ENCODE assay signal across 22 cellular contexts in genomic region chr2:177326005-177326404, GRCh38.
A peak's percentile ranks its signal among the peaks of the same experiment; 100 is the strongest.
DNase-seq lines count a peak whose midpoint lies in the region; ATAC-seq and TF ChIP-seq lines count a peak whose summit lies in the region.
"Had no signal": no experiment of that assay in that cellular context is flagged by ENCODE, and none has a peak within 500 bp of the region (broad histone marks: within the 10 kb centered on the region; RNA-seq: fewer than 3 reads in every experiment).

No MANE protein-coding gene starts in this region.

- no peaks in the 10 kb centered on the region for H3K36me3 ChIP-seq in right lobe of liver
- H3K36me3 ChIP-seq: adrenal gland, BLaER1 had no signal

- DNase-seq in RWPE1 (ENCODE audit: low spot score) (no peak), right lobe of liver (no peak), foreskin keratinocyte (no peak), GM10248 (ENCODE audit: extremely low spot score) (no peak), medulla oblongata (ENCODE audit: extremely low spot score) (no peak)
- DNase-seq: activated CD4-positive, alpha-beta T cell treated with anti-CD3 and anti-CD28 coated beads for 4 hours; activated naive CD4-positive, alpha-beta T cell treated with Interleukin-2 at 50 U/mL for 16 hours; activated T-cell treated with anti-CD3 and anti-CD28 coated beads, Interleukin-2, amount 50 U/mL, for 72 hours; adrenal gland; DND-41; effector CD4-positive, alpha-beta T cell; left cardiac atrium; natural killer cell; NCI-H1105; NCI-H2081 treated with DMSO at 0.1 percent for 48 hours; NCI-H82; retina had no signal

- H3K4me3 ChIP-seq in right lobe of liver = no peak overlapping the region
- H3K4me3 ChIP-seq: adrenal gland, BLaER1, suprapubic skin had no signal

- CTCF ChIA-PET in RWPE1 (lab: Yijun Ruan, JAX) = interaction anchor here (1.3 kb wide), 1 partner anchor 161 kb away, joined by 4 read pairs; no protein-coding TSS in a partner anchor
- CTCF ChIA-PET in GM10248 (lab: Yijun Ruan, JAX) = interaction anchor here (1.8 to 2.4 kb wide), 2 partner anchors 9 to 161 kb away, joined by 7 to 9 read pairs; no protein-coding TSS in a partner anchor

- TF ChIP-seq POLR2A in right lobe of liver (IDR thresholded peaks at IDR 0.05) = no peak

- peaks cover 0 to 56% (median 19%) of the 10 kb centered on the region in 4 donors for H3K4me1 ChIP-seq in right lobe of liver
- peaks cover 27% of the 10 kb centered on the region for H3K4me1 ChIP-seq in foreskin keratinocyte
- H3K4me1 ChIP-seq: adrenal gland, BLaER1 had no signal

- intact Hi-C loops in right lobe of liver (cut with DNase I) = no loop called here

- TF ChIP-seq CTCF in RWPE1 (conservative IDR thresholded peaks at IDR 0.05; ENCODE audit: low read depth) (no peak), right lobe of liver (IDR thresholded peaks at IDR 0.05) (no peak), foreskin keratinocyte (conservative IDR thresholded peaks at IDR 0.05) (no peak), GM10248 (IDR thresholded peaks at IDR 0.05; ENCODE audit: control extremely low read depth, extremely low read depth, low read depth, missing control alignments) (no peak)

- POLR2A ChIA-PET in RWPE1 (lab: Yijun Ruan, JAX; ENCODE audit: low non-redundant PET) = no interaction called here
- POLR2A ChIA-PET in GM10248 (lab: Yijun Ruan, JAX) = no interaction called here

- no peaks in the 10 kb centered on the region for H3K9me3 ChIP-seq in right lobe of liver
- H3K9me3 ChIP-seq: adrenal gland, BLaER1, suprapubic skin had no signal

- ATAC-seq in GM19463 (IDR thresholded peaks at IDR 0.05; ENCODE audit: unreplicated experiment) = peak; percentile 23
- peak; percentile 17 for ATAC-seq in HG02981 (IDR thresholded peaks at IDR 0.05; ENCODE audit: unreplicated experiment)
- ATAC-seq in right lobe of liver = no peak
- ATAC-seq in foreskin keratinocyte = no peak
- ATAC-seq: activated T-cell treated with anti-CD3 and anti-CD28 coated beads, Interleukin-2, amount 50 U/mL, for 72 hours; natural killer cell; stimulated activated effector memory CD8-positive, alpha-beta T cell treated with anti-CD3 and anti-CD28 coated beads, Interleukin-12 subunit alpha, Interleukin-12 subunit beta, amount 100 ng/mL, for 72 hours had no signal

- no peaks in the 10 kb centered on the region for H3K27me3 ChIP-seq in right lobe of liver
- H3K27me3 ChIP-seq in foreskin keratinocyte = no peaks in the 10 kb centered on the region
- H3K27me3 ChIP-seq: adrenal gland, BLaER1, suprapubic skin had no signal

- WGBS in right lobe of liver (ENCODE audit: insufficient coverage, low coverage, low lambda C conversion rate, missing lambda C conversion rate) = no CpG with 5 or more reads among the region's 3 CpGs

- H3K27ac ChIP-seq in RWPE1 (peak overlapping the region; percentile 85), right lobe of liver (peak overlapping the region; percentile 29 to 88 (median 60)), foreskin keratinocyte (no peak overlapping the region)
- H3K27ac ChIP-seq: adrenal gland, BLaER1, suprapubic skin had no signal

Comparison
In these comparisons a context has a peak if more than half of its experiments do, and no peak if none do; other contexts are left out.
1. ATAC-seq: peak in GM19463 (single experiment) and HG02981 (single experiment); none in right lobe of liver (0 of 4) and foreskin keratinocyte (single experiment).